ENCODE assay signal across 17 cellular contexts in the genomic region with DNA sequence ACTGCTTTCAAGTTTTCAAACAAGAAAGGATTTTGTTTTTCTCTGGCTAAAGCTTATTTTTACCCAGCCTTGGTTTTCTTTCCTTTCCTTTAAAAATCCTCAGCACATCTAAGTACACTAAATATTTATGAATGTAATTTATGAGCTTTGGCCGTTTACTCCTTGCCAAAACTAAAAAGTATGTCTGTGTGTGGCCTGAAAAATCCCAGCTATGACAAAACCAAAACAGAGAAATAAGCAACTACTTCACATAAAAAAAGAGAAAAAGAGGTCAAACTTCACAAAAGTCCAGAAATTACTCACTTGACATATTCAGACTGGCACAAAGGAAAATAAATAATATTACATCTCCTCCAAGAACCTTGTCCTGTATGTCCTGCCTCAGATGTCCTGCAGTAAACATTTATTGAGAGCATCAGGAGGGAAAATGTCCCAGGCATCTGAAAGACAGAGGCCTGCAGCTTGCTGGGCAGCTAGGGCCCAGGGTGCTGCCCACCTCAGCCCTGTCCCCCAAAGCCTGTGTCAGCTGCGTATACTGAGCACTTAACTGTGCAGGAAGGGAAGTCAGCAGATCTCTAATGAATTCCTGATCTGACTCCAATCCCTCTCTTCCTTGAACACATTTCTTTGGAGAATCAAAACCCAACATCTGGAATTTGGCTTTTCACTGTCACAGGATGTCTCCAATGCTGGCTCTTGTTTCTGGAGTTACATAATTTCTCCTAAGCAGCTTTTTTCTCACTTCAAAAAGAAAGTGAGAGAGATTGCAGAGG.
A peak's percentile ranks its signal among the peaks of the same experiment; 100 is the strongest.
DNase-seq lines count a peak whose midpoint lies in the region; ATAC-seq and TF ChIP-seq lines count a peak whose summit lies in the region.
"Had no signal": no experiment of that assay in that cellular context is flagged by ENCODE, and none has a peak within 500 bp of the region (broad histone marks: within the 10 kb centered on the region; RNA-seq: fewer than 3 reads in every experiment).

No MANE protein-coding gene starts in this region.

- no peaks in the 10 kb centered on the region for H3K27me3 Mint-ChIP-seq in osteocyte (ENCODE audit: unreplicated experiment)

- WGBS in heart right ventricle, 2 donors = 48 to 63% methylated on average over 2 of the region's 2 CpGs

- peak overlapping the region; percentile 5 to 82 (median 57) for H3K27ac ChIP-seq in heart right ventricle
- H3K27ac ChIP-seq in vagina = peak overlapping the region; percentile 36

- peaks cover 7% of the 10 kb centered on the region for H3K36me3 Mint-ChIP-seq in osteocyte (ENCODE audit: unreplicated experiment)
- H3K36me3 Mint-ChIP-seq: CD14-positive monocyte; naive thymus-derived CD4-positive, alpha-beta T cell had no signal

- H3K36me3 ChIP-seq in adipocyte (ENCODE audit: control insufficient read depth, insufficient read depth, low read length, severe bottlenecking) (no peaks in the 10 kb centered on the region), heart right ventricle (no peaks in the 10 kb centered on the region), vagina (no peaks in the 10 kb centered on the region)
- H3K36me3 ChIP-seq: adrenal gland, prostate gland had no signal

- no peak overlapping the region for H3K4me3 ChIP-seq in adipocyte (ENCODE audit: low read length)
- H3K4me3 ChIP-seq in heart right ventricle = no peak overlapping the region
- H3K4me3 ChIP-seq in vagina = no peak overlapping the region
- H3K4me3 ChIP-seq: adrenal gland, GM23338, prostate gland had no signal

- intact Hi-C loops in heart right ventricle (cut with DNase I) = loop anchor here in 2 of 10 donors (5.0 kb wide), 2 partner anchors 55 to 60 kb away; no protein-coding TSS in a partner anchor
- intact Hi-C loops in vagina (cut with DNase I) = no loop called here

- H3K27ac Mint-ChIP-seq in osteocyte (ENCODE audit: unreplicated experiment) = peak overlapping the region; percentile 84
- H3K27ac Mint-ChIP-seq: activated T-cell treated with anti-CD3 and anti-CD28 coated beads, Interleukin-2, amount 50 U/mL, for 72 hours; CD14-positive monocyte; GM23338; naive thymus-derived CD4-positive, alpha-beta T cell had no signal

- peak in 7 of 8 donors; percentile 55 to 75 (median 71) for ATAC-seq in heart right ventricle
- no peak for ATAC-seq in HG03175 (IDR thresholded peaks at IDR 0.05; ENCODE audit: unreplicated experiment)
- ATAC-seq: activated T-cell treated with anti-CD3 and anti-CD28 coated beads, Interleukin-2, amount 50 U/mL, for 72 hours; GM23338; naive thymus-derived CD4-positive, alpha-beta T cell; PC-3 had no signal

- H3K4me1 ChIP-seq in adipocyte (ENCODE audit: control insufficient read depth, insufficient read depth, low read length) (peaks cover 25% of the 10 kb centered on the region), heart right ventricle (peaks cover 0 to 21% (median 2%) of the 10 kb centered on the region in 9 donors), vagina (peaks cover 16% of the 10 kb centered on the region)
- H3K4me1 ChIP-seq: adrenal gland, prostate gland had no signal

- H3K9me3 Mint-ChIP-seq in osteocyte (ENCODE audit: unreplicated experiment) = no peaks in the 10 kb centered on the region
- H3K9me3 Mint-ChIP-seq: activated T-cell treated with anti-CD3 and anti-CD28 coated beads, Interleukin-2, amount 50 U/mL, for 72 hours; GM23338; naive thymus-derived CD4-positive, alpha-beta T cell had no signal

- H3K9ac ChIP-seq in adipocyte (ENCODE audit: low read length) = no peak overlapping the region

- H3K9me3 ChIP-seq in adipocyte (ENCODE audit: control insufficient read depth, low read length) (no peaks in the 10 kb centered on the region), heart right ventricle (no peaks in the 10 kb centered on the region), vagina (no peaks in the 10 kb centered on the region)
- H3K9me3 ChIP-seq: adrenal gland, prostate gland had no signal

- H3K4me3 Mint-ChIP-seq in osteocyte (ENCODE audit: unreplicated experiment) = no peak overlapping the region
- H3K4me3 Mint-ChIP-seq: activated T-cell treated with anti-CD3 and anti-CD28 coated beads, Interleukin-2, amount 50 U/mL, for 72 hours; CD14-positive monocyte; GM23338; naive thymus-derived CD4-positive, alpha-beta T cell had no signal

- TF ChIP-seq POLR2A in vagina (IDR thresholded peaks at IDR 0.05) = no peak

- H3K27me3 ChIP-seq in adipocyte (replicated peaks; ENCODE audit: control insufficient read depth, insufficient read depth, low read length) = no peaks in the 10 kb centered on the region
- H3K27me3 ChIP-seq in heart right ventricle = no peaks in the 10 kb centered on the region
- H3K27me3 ChIP-seq in vagina = no peaks in the 10 kb centered on the region
- H3K27me3 ChIP-seq: adrenal gland had no signal

- H3K4me1 Mint-ChIP-seq in osteocyte (ENCODE audit: unreplicated experiment) = peaks cover 42% of the 10 kb centered on the region
- H3K4me1 Mint-ChIP-seq: CD14-positive monocyte; GM23338; naive thymus-derived CD4-positive, alpha-beta T cell had no signal

- DNase-seq in adipocyte (ENCODE audit: low read depth) (peak; percentile 21), heart right ventricle (peak in 1 of 2 donors; percentile 8), osteocyte (ENCODE audit: extremely low spot score, unreplicated experiment) (peak; percentile 30), vagina (ENCODE audit: extremely low spot score in 2 of 2) (no peak), SW 1271 (lab: John Stamatoyannopoulos, UW) (no peak)
- no peak for DNase-seq in activated effector memory CD4-positive, alpha-beta T cell treated with Interleukin-2 at 50 U/mL for 16 hours
- DNase-seq: activated CD4-positive, alpha-beta T cell treated with anti-CD3 and anti-CD28 coated beads, Interleukin-2, amount 50 U/mL, for 48 hours; activated T-cell treated with anti-CD3 and anti-CD28 coated beads, Interleukin-2, amount 50 U/mL, for 72 hours; adrenal gland; naive thymus-derived CD4-positive, alpha-beta T cell; NCI-H1694 treated with DMSO at 0.1 percent for 48 hours; NCI-H510A; PC-3 had no signal

- TF ChIP-seq CTCF in heart right ventricle (IDR thresholded peaks at IDR 0.05) (no peak), osteocyte (IDR thresholded peaks at IDR 0.05) (no peak), vagina (IDR thresholded peaks at IDR 0.05) (no peak)

Comparison
In these comparisons a context has a peak if more than half of its experiments do, and no peak if none do; other contexts are left out.
1. DNase-seq: peak in adipocyte (single experiment) and osteocyte (single experiment); none in vagina (0 of 2), SW 1271 (0 of 2) and activated effector memory CD4-positive, alpha-beta T cell treated with Interleukin-2 at 50 U/mL for 16 hours (single experiment).